Comparison of ENCODE assay signal across 1 cellular context in the genomic region with DNA sequence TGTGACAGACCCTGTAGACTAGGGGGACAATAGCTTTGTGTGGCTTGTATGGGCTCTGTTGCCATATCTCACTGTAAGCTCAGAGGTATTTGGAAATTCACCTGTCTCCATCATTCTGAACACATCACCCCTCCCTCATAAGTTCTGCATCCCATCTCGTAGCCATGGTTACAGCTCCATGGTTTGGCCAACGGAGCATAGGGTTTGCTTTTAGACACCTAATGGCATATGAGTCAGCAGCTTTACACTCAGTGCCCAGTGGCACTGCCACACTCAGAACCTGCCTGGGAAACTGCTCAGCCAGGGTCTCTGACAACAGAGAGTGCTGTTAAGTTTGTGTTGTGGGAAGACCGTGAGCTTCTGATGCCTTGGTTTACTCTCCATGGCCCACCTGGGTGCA.
TF ChIP-seq lines count a peak whose summit lies in the region.

No MANE protein-coding gene starts in this region.

TF ChIP-seq in GM23338, 12 proteins besides CTCF, POLR2A, EP300 and RAD21 (continued from another document):
- TF ChIP-seq, protein P1, sequence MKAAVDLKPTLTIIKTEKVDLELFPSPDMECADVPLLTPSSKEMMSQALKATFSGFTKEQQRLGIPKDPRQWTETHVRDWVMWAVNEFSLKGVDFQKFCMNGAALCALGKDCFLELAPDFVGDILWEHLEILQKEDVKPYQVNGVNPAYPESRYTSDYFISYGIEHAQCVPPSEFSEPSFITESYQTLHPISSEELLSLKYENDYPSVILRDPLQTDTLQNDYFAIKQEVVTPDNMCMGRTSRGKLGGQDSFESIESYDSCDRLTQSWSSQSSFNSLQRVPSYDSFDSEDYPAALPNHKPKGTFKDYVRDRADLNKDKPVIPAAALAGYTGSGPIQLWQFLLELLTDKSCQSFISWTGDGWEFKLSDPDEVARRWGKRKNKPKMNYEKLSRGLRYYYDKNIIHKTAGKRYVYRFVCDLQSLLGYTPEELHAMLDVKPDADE (IDR thresholded peaks at IDR 0.05), result no peak
- TF ChIP-seq, protein P2, sequence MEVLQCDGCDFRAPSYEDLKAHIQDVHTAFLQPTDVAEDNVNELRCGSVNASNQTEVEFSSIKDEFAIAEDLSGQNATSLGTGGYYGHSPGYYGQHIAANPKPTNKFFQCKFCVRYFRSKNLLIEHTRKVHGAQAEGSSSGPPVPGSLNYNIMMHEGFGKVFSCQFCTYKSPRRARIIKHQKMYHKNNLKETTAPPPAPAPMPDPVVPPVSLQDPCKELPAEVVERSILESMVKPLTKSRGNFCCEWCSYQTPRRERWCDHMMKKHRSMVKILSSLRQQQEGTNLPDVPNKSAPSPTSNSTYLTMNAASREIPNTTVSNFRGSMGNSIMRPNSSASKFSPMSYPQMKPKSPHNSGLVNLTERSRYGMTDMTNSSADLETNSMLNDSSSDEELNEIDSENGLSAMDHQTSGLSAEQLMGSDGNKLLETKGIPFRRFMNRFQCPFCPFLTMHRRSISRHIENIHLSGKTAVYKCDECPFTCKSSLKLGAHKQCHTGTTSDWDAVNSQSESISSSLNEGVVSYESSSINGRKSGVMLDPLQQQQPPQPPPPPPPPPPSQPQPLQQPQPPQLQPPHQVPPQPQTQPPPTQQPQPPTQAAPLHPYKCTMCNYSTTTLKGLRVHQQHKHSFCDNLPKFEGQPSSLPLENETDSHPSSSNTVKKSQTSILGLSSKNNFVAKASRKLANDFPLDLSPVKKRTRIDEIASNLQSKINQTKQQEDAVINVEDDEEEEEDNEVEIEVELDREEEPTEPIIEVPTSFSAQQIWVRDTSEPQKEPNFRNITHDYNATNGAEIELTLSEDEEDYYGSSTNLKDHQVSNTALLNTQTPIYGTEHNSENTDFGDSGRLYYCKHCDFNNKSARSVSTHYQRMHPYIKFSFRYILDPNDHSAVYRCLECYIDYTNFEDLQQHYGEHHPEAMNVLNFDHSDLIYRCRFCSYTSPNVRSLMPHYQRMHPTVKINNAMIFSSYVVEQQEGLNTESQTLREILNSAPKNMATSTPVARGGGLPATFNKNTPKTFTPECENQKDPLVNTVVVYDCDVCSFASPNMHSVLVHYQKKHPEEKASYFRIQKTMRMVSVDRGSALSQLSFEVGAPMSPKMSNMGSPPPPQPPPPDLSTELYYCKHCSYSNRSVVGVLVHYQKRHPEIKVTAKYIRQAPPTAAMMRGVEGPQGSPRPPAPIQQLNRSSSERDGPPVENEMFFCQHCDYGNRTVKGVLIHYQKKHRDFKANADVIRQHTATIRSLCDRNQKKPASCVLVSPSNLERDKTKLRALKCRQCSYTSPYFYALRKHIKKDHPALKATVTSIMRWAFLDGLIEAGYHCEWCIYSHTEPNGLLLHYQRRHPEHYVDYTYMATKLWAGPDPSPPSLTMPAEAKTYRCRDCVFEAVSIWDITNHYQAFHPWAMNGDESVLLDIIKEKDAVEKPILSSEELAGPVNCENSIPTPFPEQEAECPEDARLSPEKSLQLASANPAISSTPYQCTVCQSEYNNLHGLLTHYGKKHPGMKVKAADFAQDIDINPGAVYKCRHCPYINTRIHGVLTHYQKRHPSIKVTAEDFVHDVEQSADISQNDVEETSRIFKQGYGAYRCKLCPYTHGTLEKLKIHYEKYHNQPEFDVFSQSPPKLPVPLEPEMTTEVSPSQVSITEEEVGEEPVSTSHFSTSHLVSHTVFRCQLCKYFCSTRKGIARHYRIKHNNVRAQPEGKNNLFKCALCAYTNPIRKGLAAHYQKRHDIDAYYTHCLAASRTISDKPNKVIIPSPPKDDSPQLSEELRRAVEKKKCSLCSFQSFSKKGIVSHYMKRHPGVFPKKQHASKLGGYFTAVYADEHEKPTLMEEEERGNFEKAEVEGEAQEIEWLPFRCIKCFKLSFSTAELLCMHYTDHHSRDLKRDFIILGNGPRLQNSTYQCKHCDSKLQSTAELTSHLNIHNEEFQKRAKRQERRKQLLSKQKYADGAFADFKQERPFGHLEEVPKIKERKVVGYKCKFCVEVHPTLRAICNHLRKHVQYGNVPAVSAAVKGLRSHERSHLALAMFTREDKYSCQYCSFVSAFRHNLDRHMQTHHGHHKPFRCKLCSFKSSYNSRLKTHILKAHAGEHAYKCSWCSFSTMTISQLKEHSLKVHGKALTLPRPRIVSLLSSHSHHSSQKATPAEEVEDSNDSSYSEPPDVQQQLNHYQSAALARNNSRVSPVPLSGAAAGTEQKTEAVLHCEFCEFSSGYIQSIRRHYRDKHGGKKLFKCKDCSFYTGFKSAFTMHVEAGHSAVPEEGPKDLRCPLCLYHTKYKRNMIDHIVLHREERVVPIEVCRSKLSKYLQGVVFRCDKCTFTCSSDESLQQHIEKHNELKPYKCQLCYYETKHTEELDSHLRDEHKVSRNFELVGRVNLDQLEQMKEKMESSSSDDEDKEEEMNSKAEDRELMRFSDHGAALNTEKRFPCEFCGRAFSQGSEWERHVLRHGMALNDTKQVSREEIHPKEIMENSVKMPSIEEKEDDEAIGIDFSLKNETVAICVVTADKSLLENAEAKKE (CRISPR knock-in tag; IDR thresholded peaks at IDR 0.05), result no peak
- TF ChIP-seq ZNF114 (CRISPR knock-in tag; IDR thresholded peaks at IDR 0.05), result no peak
